Comparison of ENCODE assay signal across 8 cellular contexts in genomic region chr18:58671122-58671940, GRCh38. TPM values are rescaled to one million over a fixed set of nuclear protein-coding genes. Genes with fewer than 3 reads are reported as not detected.
DNase-seq lines count a peak whose midpoint lies in the region; ATAC-seq and TF ChIP-seq lines count a peak whose summit lies in the region.

Gene MALT1 (plus strand): TSS chr18:58671465. CDS start chr18:58671644, 179 bp downstream.

- peak in 1 of 2 donors; percentile 83 for TF ChIP-seq EP300 in tibial nerve (IDR thresholded peaks at IDR 0.05)

- H2AK5ac ChIP-seq in trophoblast cell (ENCODE audit: low read length) = no peak within 1 kb of the TSS

- intact Hi-C loops in Right ventricle myocardium superior (cut with DNase I) = loop anchor here (10.0 kb wide), 1 partner anchor 93 kb away; no protein-coding TSS in a partner anchor

- no peaks in the 10 kb centered on the region for H3K9me2 ChIP-seq in SU-DHL-6 (replicated peaks; ENCODE audit: insufficient read depth, low read length)

- H2BK5ac ChIP-seq in trophoblast cell (ENCODE audit: low read depth, low read length, poor library complexity) = peak within 1 kb of the TSS; percentile 92

- WGBS in trophoblast cell (ENCODE audit: extremely low coverage, insufficient coverage, insufficient read length) = no CpG with 5 or more reads among the region's 98 CpGs
- WGBS in tibial nerve, 2 donors = 1% methylated on average over 21 to 22 of the region's 98 CpGs

- H3K36me3 Mint-ChIP-seq in activated naive CD8-positive, alpha-beta T cell treated with anti-CD3 and anti-CD28 coated beads, Interleukin-2, amount 10 ng/mL, durations not matched to agents 7 days and 5 days = peaks cover 26% of the 10 kb centered on the region

- peak within 1 kb of the TSS; percentile 84 for H2BK120ac ChIP-seq in trophoblast cell (ENCODE audit: insufficient read depth, low read length, poor library complexity)

- peak within 1 kb of the TSS; percentile 39 for H4K12ac ChIP-seq in trophoblast cell (ENCODE audit: low read depth, low read length)

- DNase-seq in GM12865 (ENCODE audit: low read depth) (peak; percentile 97), NCI-H1417 (lab: John Stamatoyannopoulos, UW) (peak; percentile 89 to 100 (median 98)), Right ventricle myocardium superior (peak; percentile 95), trophoblast cell (peak; percentile 85 to 94), tibial nerve (ENCODE audit: low spot score in 2 of 2) (peak; percentile 83 to 85)
- DNase-seq in activated naive CD8-positive, alpha-beta T cell treated with anti-CD3 and anti-CD28 coated beads, Interleukin-2, amount 10 ng/mL, durations not matched to agents 7 days and 5 days = peak; percentile 99

- H3K4ac ChIP-seq in trophoblast cell (ENCODE audit: low read depth, low read length) = peak within 1 kb of the TSS; percentile 75

- peaks cover 43% of the 10 kb centered on the region for H3K4me1 Mint-ChIP-seq in activated naive CD8-positive, alpha-beta T cell treated with anti-CD3 and anti-CD28 coated beads, Interleukin-2, amount 10 ng/mL, durations not matched to agents 7 days and 5 days

- H3K27ac Mint-ChIP-seq in activated naive CD8-positive, alpha-beta T cell treated with anti-CD3 and anti-CD28 coated beads, Interleukin-2, amount 10 ng/mL, durations not matched to agents 7 days and 5 days = peak within 1 kb of the TSS; percentile 97

- peak within 1 kb of the TSS; percentile 51 for H2BK12ac ChIP-seq in trophoblast cell (ENCODE audit: low read length)

- peaks cover 13 to 21% of the 10 kb centered on the region in 2 experiments for H3K4me1 ChIP-seq in trophoblast cell (ENCODE audit: control insufficient read depth in 1 of 2, insufficient read depth in 2 of 2, low read length in 2 of 2)
- peaks cover 0 to 23% (median 10%) of the 10 kb centered on the region in 4 donors for H3K4me1 ChIP-seq in tibial nerve

- H4K8ac ChIP-seq in trophoblast cell (ENCODE audit: low read depth, low read length) = peak within 1 kb of the TSS; percentile 84

- H3K9me3 ChIP-seq in SU-DHL-6 (ENCODE audit: insufficient read depth, low read length) (no peaks in the 10 kb centered on the region), trophoblast cell (ENCODE audit: insufficient read depth, low read depth, low read length) (no peaks in the 10 kb centered on the region), tibial nerve (no peaks in the 10 kb centered on the region)

- peak within 1 kb of the TSS; percentile 75 for H4K91ac ChIP-seq in trophoblast cell (ENCODE audit: low read depth, low read length)

- H3K4me3 ChIP-seq in GM12865 (ENCODE audit: low read depth, low read length) = peak within 1 kb of the TSS; percentile 90
- H3K4me3 ChIP-seq in SU-DHL-6 (ENCODE audit: insufficient read depth, low read length, poor library complexity, severe bottlenecking) = peak within 1 kb of the TSS; percentile 90
- H3K4me3 ChIP-seq in trophoblast cell (ENCODE audit: low read depth, low read length) = peak within 1 kb of the TSS; percentile 94
- peak within 1 kb of the TSS; percentile 60 to 98 (median 82) for H3K4me3 ChIP-seq in tibial nerve

- H3K23ac ChIP-seq in trophoblast cell (ENCODE audit: low read length) = no peak within 1 kb of the TSS

- H2AFZ ChIP-seq in SU-DHL-6 (ENCODE audit: low read depth, low read length, severe bottlenecking) (peak within 1 kb of the TSS; percentile 66), trophoblast cell (ENCODE audit: insufficient read depth, low read length, poor library complexity) (peak within 1 kb of the TSS; percentile 76)

- H3F3A ChIP-seq in SU-DHL-6 (ENCODE audit: insufficient read depth) = peaks cover 14% of the 10 kb centered on the region

- H4K20me1 ChIP-seq in SU-DHL-6 (ENCODE audit: low read depth, low read length) = 0 out of 2 replicates have a peak, but pooled peaks cover 8% of the 10 kb centered on the region

- peaks cover 33% of the 10 kb centered on the region; the same call in 1 of the 2 replicates for H3K79me2 ChIP-seq in SU-DHL-6 (ENCODE audit: insufficient read depth, low read length)
- H3K79me2 ChIP-seq in trophoblast cell (ENCODE audit: control insufficient read depth, insufficient read depth, low read length, poor library complexity) = peaks cover 16% of the 10 kb centered on the region

- TF ChIP-seq CTCF in GM12865 (IDR thresholded peaks at IDR 0.05; ENCODE audit: insufficient read depth, low read depth, low read length, missing control alignments) = no peak
- TF ChIP-seq CTCF in SU-DHL-6 (IDR thresholded peaks at IDR 0.05; ENCODE audit: insufficient read depth, low read length, poor library complexity, severe bottlenecking) = peak; percentile 42
- TF ChIP-seq CTCF in tibial nerve (IDR thresholded peaks at IDR 0.05) = peak in 1 of 5 experiments; percentile 7

- H3K27me3 ChIP-seq in SU-DHL-6 (ENCODE audit: low read length) (no peaks in the 10 kb centered on the region), trophoblast cell (ENCODE audit: insufficient read depth, low read length) (no peaks in the 10 kb centered on the region), tibial nerve (no peaks in the 10 kb centered on the region)

- H3K27me3 Mint-ChIP-seq in activated naive CD8-positive, alpha-beta T cell treated with anti-CD3 and anti-CD28 coated beads, Interleukin-2, amount 10 ng/mL, durations not matched to agents 7 days and 5 days = no peaks in the 10 kb centered on the region

- H3K4me2 ChIP-seq in SU-DHL-6 (ENCODE audit: low read depth, low read length, poor library complexity, severe bottlenecking) (peak within 1 kb of the TSS; percentile 79), trophoblast cell (ENCODE audit: low read length) (peak within 1 kb of the TSS; percentile 85)

- H3K9ac ChIP-seq in SU-DHL-6 (ENCODE audit: low read length) (peak within 1 kb of the TSS; percentile 79), trophoblast cell (ENCODE audit: low read length) (peak within 1 kb of the TSS; percentile 94)

- H3K18ac ChIP-seq in trophoblast cell (ENCODE audit: low read length) = peak within 1 kb of the TSS; percentile 93

- H3K9me3 Mint-ChIP-seq in activated naive CD8-positive, alpha-beta T cell treated with anti-CD3 and anti-CD28 coated beads, Interleukin-2, amount 10 ng/mL, durations not matched to agents 7 days and 5 days = peaks cover 2% of the 10 kb centered on the region

- peak within 1 kb of the TSS; percentile 98 for H3K4me3 Mint-ChIP-seq in activated naive CD8-positive, alpha-beta T cell treated with anti-CD3 and anti-CD28 coated beads, Interleukin-2, amount 10 ng/mL, durations not matched to agents 7 days and 5 days

- TF ChIP-seq POLR2A in tibial nerve (IDR thresholded peaks at IDR 0.05) = peak; percentile 70 to 81

- H3K27ac ChIP-seq in SU-DHL-6 (ENCODE audit: low read depth, low read length) = peak within 1 kb of the TSS; percentile 80
- H3K27ac ChIP-seq in trophoblast cell (ENCODE audit: low read depth, low read length) = peak within 1 kb of the TSS; percentile 94
- H3K27ac ChIP-seq in tibial nerve = peak within 1 kb of the TSS; percentile 82 to 98 (median 93)

- ATAC-seq in HG02678 (IDR thresholded peaks at IDR 0.05; ENCODE audit: unreplicated experiment) = peak; percentile 83
- ATAC-seq in activated naive CD8-positive, alpha-beta T cell treated with anti-CD3 and anti-CD28 coated beads, Interleukin-2, amount 10 ng/mL, durations not matched to agents 7 days and 5 days (ENCODE audit: low read depth) = peak; percentile 94
- ATAC-seq in Right ventricle myocardium superior (ENCODE audit: poor library complexity) = peak; percentile 98

- H3K36me3 ChIP-seq in SU-DHL-6 (ENCODE audit: low read length) (peaks cover 5% of the 10 kb centered on the region; the same call in 1 of the 2 replicates), trophoblast cell (ENCODE audit: control insufficient read depth in 1 of 2, insufficient read depth in 2 of 2, low read length in 2 of 2) (peaks cover 0 to 2% of the 10 kb centered on the region in 2 experiments), tibial nerve (no peaks in the 10 kb centered on the region)

- H3K79me1 ChIP-seq in trophoblast cell (ENCODE audit: low read length) = peaks cover 24% of the 10 kb centered on the region

- H3K14ac ChIP-seq in trophoblast cell (ENCODE audit: low read length) = peak within 1 kb of the TSS; percentile 74

- POLR2A ChIA-PET in activated naive CD8-positive, alpha-beta T cell treated with anti-CD3 and anti-CD28 coated beads, Interleukin-2, amount 10 ng/mL, durations not matched to agents 7 days and 5 days (lab: Charles Lee) = interaction anchor here (0.6 to 3.3 kb wide), 30 partner anchors 8 to 1049 kb away, joined by 3 to 111 read pairs (median 6); partner anchors contain the start of gene NARS1

RNA-seq across cellular contexts. Expression of gene MALT1, which starts in this region (rescaled TPM):
- 10 to 100 TPM; 68.6 to 71.6 TPM for total RNA-seq in activated naive CD8-positive, alpha-beta T cell treated with anti-CD3 and anti-CD28 coated beads, Interleukin-2, amount 10 ng/mL, durations not matched to agents 7 days and 5 days
- 10.2 TPM for total RNA-seq in Right ventricle myocardium superior
- polyA plus RNA-seq in trophoblast cell (2013) = 29.5 and 29.7 TPM in 2 replicates
- 10 to 100 TPM; 17.7 to 26.0 (median 19.3) TPM for total RNA-seq in tibial nerve

Comparison
In these comparisons a context has a peak if more than half of its experiments do, and no peak if none do; other contexts are left out.
1. Peak in every context shown above with its lines: DNase-seq, ATAC-seq, H3K4me3 ChIP-seq and H3K27ac ChIP-seq.